Comparison of ENCODE assay signal across 10 cellular contexts in genomic region chr20:47489448-47489872, GRCh38. TPM values are rescaled to one million over a fixed set of nuclear protein-coding genes. Genes with fewer than 3 reads are reported as not detected.
A peak's percentile ranks its signal among the peaks of the same experiment; 100 is the strongest.
DNase-seq lines count a peak whose midpoint lies in the region; TF ChIP-seq lines count a peak whose summit lies in the region.
"Had no signal": no experiment of that assay in that cellular context is flagged by ENCODE, and none has a peak within 500 bp of the region (broad histone marks: within the 10 kb centered on the region; RNA-seq: fewer than 3 reads in every experiment).

No MANE protein-coding gene starts in this region.

- peaks cover 2% of the 10 kb centered on the region for H3K9me3 Mint-ChIP-seq in activated T-cell treated with anti-CD3 and anti-CD28 coated beads, Interleukin-2, amount 50 U/mL, for 24 hours
- H3K9me3 Mint-ChIP-seq: mesothelial cell of epicardium had no signal

- no peaks in the 10 kb centered on the region for H3K27me3 ChIP-seq in tibial artery
- H3K27me3 ChIP-seq in colonic mucosa, result no peaks in the 10 kb centered on the region

- H3K4me1 ChIP-seq in tibial artery, result peaks cover 0 to 21% (median 17%) of the 10 kb centered on the region in 4 donors
- peaks cover 14% of the 10 kb centered on the region for H3K4me1 ChIP-seq in colonic mucosa

- no peaks in the 10 kb centered on the region for H3K27me3 Mint-ChIP-seq in activated T-cell treated with anti-CD3 and anti-CD28 coated beads, Interleukin-2, amount 50 U/mL, for 24 hours

- H3K27ac ChIP-seq in tibial artery (no peak overlapping the region), colonic mucosa (no peak overlapping the region)

- no peak overlapping the region for H3K9ac ChIP-seq in colonic mucosa (ENCODE audit: low read depth in 2 of 2, low read length in 2 of 2)

- TF ChIP-seq CTCF in tibial artery (IDR thresholded peaks at IDR 0.05) (no peak), colonic mucosa (IDR thresholded peaks at IDR 0.05) (no peak)

- peak overlapping the region; percentile 20 for H3K4me3 Mint-ChIP-seq in activated T-cell treated with anti-CD3 and anti-CD28 coated beads, Interleukin-2, amount 50 U/mL, for 24 hours
- H3K4me3 Mint-ChIP-seq: mesothelial cell of epicardium had no signal

- H3K4me1 Mint-ChIP-seq in activated T-cell treated with anti-CD3 and anti-CD28 coated beads, Interleukin-2, amount 50 U/mL, for 24 hours (ENCODE audit: low read depth), result peaks cover 85% of the 10 kb centered on the region

- DNase-seq in activated T-cell treated with anti-CD3 and anti-CD28 coated beads, Interleukin-2, amount 50 U/mL, for 24 hours, result peak; percentile 42
- no peak for DNase-seq in activated T-cell treated with anti-CD3 and anti-CD28 coated beads for 4 hours
- DNase-seq in UCSD-AML1 (lab: John Stamatoyannopoulos, UW; ENCODE audit: unreplicated experiment), result peak; percentile 64
- peak; percentile 18 for DNase-seq in effector CD8-positive, alpha-beta T cell (lab: John Stamatoyannopoulos, UW)
- DNase-seq in tibial artery, result peak; percentile 53 to 66
- no peak for DNase-seq in NCI-H1092 treated with DMSO at 0.1 percent for 48 hours (lab: John Stamatoyannopoulos, UW)
- DNase-seq in colonic mucosa, result no peak
- DNase-seq in HT-29 (ENCODE audit: low spot score), result no peak
- DNase-seq: NCI-H69 had no signal

- intact Hi-C loops in tibial artery (cut with DNase I; ENCODE audit: low total_unique reads), result no loop called here
- intact Hi-C loops in colonic mucosa (cut with DNase I), result no loop called here

- peaks cover 1% of the 10 kb centered on the region for H3K36me3 Mint-ChIP-seq in activated T-cell treated with anti-CD3 and anti-CD28 coated beads, Interleukin-2, amount 50 U/mL, for 24 hours (ENCODE audit: low read depth)
- H3K36me3 Mint-ChIP-seq: mesothelial cell of epicardium had no signal

- H3K36me3 ChIP-seq in tibial artery (no peaks in the 10 kb centered on the region), colonic mucosa (no peaks in the 10 kb centered on the region)

- peak overlapping the region; percentile 100 for H3K27ac Mint-ChIP-seq in activated T-cell treated with anti-CD3 and anti-CD28 coated beads, Interleukin-2, amount 50 U/mL, for 24 hours
- H3K27ac Mint-ChIP-seq: mesothelial cell of epicardium had no signal

- no peak overlapping the region for H3K4me3 ChIP-seq in tibial artery
- no peak overlapping the region for H3K4me3 ChIP-seq in colonic mucosa

- no peaks in the 10 kb centered on the region for H3K9me3 ChIP-seq in tibial artery
- no peaks in the 10 kb centered on the region for H3K9me3 ChIP-seq in colonic mucosa

RNA-seq across cellular contexts. Expression of gene NCOA3, which starts 12.2 kb away (rescaled TPM):
- 10 to 100 TPM; 17.1 to 24.2 TPM for total RNA-seq in colonic mucosa
- 14.9 and 16.3 TPM in 2 replicates for total RNA-seq in HT-29 (2014; rRNA removed; shearing (Covaris generic))

Comparison
In these comparisons a context has a peak if more than half of its experiments do, and no peak if none do; other contexts are left out.
1. DNase-seq: peak in activated T-cell treated with anti-CD3 and anti-CD28 coated beads, Interleukin-2, amount 50 U/mL, for 24 hours (single experiment), UCSD-AML1 (single experiment), effector CD8-positive, alpha-beta T cell (single experiment) and tibial artery (2 of 2); none in activated T-cell treated with anti-CD3 and anti-CD28 coated beads for 4 hours (single experiment), NCI-H1092 treated with DMSO at 0.1 percent for 48 hours (single experiment), colonic mucosa (single experiment) and HT-29 (single experiment).